ENCODE assay signal across 21 cellular contexts in genomic region chr10:24382045-24382444, GRCh38.
DNase-seq lines count a peak whose midpoint lies in the region; ATAC-seq, FAIRE-seq and TF ChIP-seq lines count a peak whose summit lies in the region.
"Had no signal": no experiment of that assay in that cellular context is flagged by ENCODE, and none has a peak within 500 bp of the region (broad histone marks: within the 10 kb centered on the region; RNA-seq: fewer than 3 reads in every experiment).

No MANE protein-coding gene starts in this region.

- H3K4me1 ChIP-seq in astrocyte (ENCODE audit: insufficient read depth, low read length): peaks cover 28% of the 10 kb centered on the region
- peaks cover 31 to 32% of the 10 kb centered on the region in 2 experiments for H3K4me1 ChIP-seq in trophoblast cell (ENCODE audit: control insufficient read depth in 1 of 2, insufficient read depth in 2 of 2, low read length in 2 of 2)
- H3K4me1 ChIP-seq in MM.1S (ENCODE audit: low read length): peaks cover 29% of the 10 kb centered on the region

- H3K79me1 ChIP-seq in trophoblast cell (ENCODE audit: low read length): peaks cover 45% of the 10 kb centered on the region

- peak overlapping the region; percentile 66 for H2BK5ac ChIP-seq in trophoblast cell (ENCODE audit: low read depth, low read length, poor library complexity)

- no peak overlapping the region for H2AK5ac ChIP-seq in trophoblast cell (ENCODE audit: low read length)

- no peaks in the 10 kb centered on the region for H3K27me3 ChIP-seq in astrocyte (ENCODE audit: insufficient read depth, low read length)
- no peaks in the 10 kb centered on the region for H3K27me3 ChIP-seq in trophoblast cell (ENCODE audit: insufficient read depth, low read length)
- H3K27me3 ChIP-seq in MM.1S (replicated peaks; ENCODE audit: insufficient read depth, low read length): no peaks in the 10 kb centered on the region
- H3K27me3 ChIP-seq: SJCRH30, thyroid gland had no signal

- no peak overlapping the region for H3K18ac ChIP-seq in trophoblast cell (ENCODE audit: low read length)

- no CpG with 5 or more reads among the region's 3 CpGs for WGBS in trophoblast cell (ENCODE audit: extremely low coverage, insufficient coverage, insufficient read length)

- no peak overlapping the region for H4K8ac ChIP-seq in trophoblast cell (ENCODE audit: low read depth, low read length)

- peaks cover 13% of the 10 kb centered on the region for H3F3A ChIP-seq in MM.1S (ENCODE audit: insufficient read depth, low read length)

- H3K4me2 ChIP-seq in astrocyte (ENCODE audit: low read length): no peak overlapping the region
- no peak overlapping the region for H3K4me2 ChIP-seq in trophoblast cell (ENCODE audit: low read length)
- no peak overlapping the region for H3K4me2 ChIP-seq in MM.1S (ENCODE audit: low read depth, low read length)

- H3K23ac ChIP-seq in trophoblast cell (ENCODE audit: low read length): no peak overlapping the region

- no peak overlapping the region for H3K9ac ChIP-seq in astrocyte (ENCODE audit: low read length)
- H3K9ac ChIP-seq in trophoblast cell (ENCODE audit: low read length): no peak overlapping the region
- H3K9ac ChIP-seq in MM.1S (ENCODE audit: low read length): no peak overlapping the region
- H3K9ac ChIP-seq: parathyroid adenoma had no signal

- ATAC-seq in GM18502 (IDR thresholded peaks at IDR 0.05; ENCODE audit: poor library complexity, unreplicated experiment) (peak; percentile 14), HG03469 (IDR thresholded peaks at IDR 0.05; ENCODE audit: unreplicated experiment) (no peak)
- ATAC-seq: naive thymus-derived CD4-positive, alpha-beta T cell; PC-3 had no signal

- FAIRE-seq in astrocyte (lab: Jason Lieb, UNC): no peak

- H3K27me3 Mint-ChIP-seq in astrocyte (ENCODE audit: low read depth, unreplicated experiment): no peaks in the 10 kb centered on the region

- H3K27ac ChIP-seq in astrocyte (ENCODE audit: low read depth, low read length) (no peak overlapping the region), trophoblast cell (ENCODE audit: low read depth, low read length) (peak overlapping the region; percentile 89), MM.1S (ENCODE audit: low read length) (no peak overlapping the region)
- H3K27ac ChIP-seq: WERI-Rb-1 had no signal

- H3K4me3 ChIP-seq in astrocyte (ENCODE audit: insufficient read depth, low read depth, low read length) (no peak overlapping the region), trophoblast cell (ENCODE audit: low read depth, low read length) (no peak overlapping the region), MM.1S (ENCODE audit: low read length) (no peak overlapping the region)
- H3K4me3 ChIP-seq: SJCRH30, thyroid gland had no signal

- H3K14ac ChIP-seq in trophoblast cell (ENCODE audit: low read length): peak overlapping the region; percentile 55

- DNase-seq in DMS53 (lab: John Stamatoyannopoulos, UW): peak; percentile 75
- DNase-seq in astrocyte (ENCODE audit: low read depth): no peak
- no peak for DNase-seq in trophoblast cell
- no peak for DNase-seq in SKM-1 treated with dmso at 0.1 percent for 144 hours (lab: John Stamatoyannopoulos, UW; ENCODE audit: unreplicated experiment)
- no peak for DNase-seq in MM.1S
- DNase-seq: activated T-cell treated with anti-CD3 and anti-CD28 coated beads for 4 hours; amniotic stem cell; mesenchymal stem cell; NCI-H1105; NCI-H2081; PC-3; stimulated activated naive CD4-positive, alpha-beta T cell treated with Interleukin-2 at 50 U/mL for 16 hours; T-helper 2 cell; thyroid gland had no signal

- peaks cover 44% of the 10 kb centered on the region for H3K4me1 Mint-ChIP-seq in astrocyte (ENCODE audit: low read depth, unreplicated experiment)
- H3K4me1 Mint-ChIP-seq: central memory CD8-positive, alpha-beta T cell had no signal

- peak overlapping the region; percentile 20 for H2BK120ac ChIP-seq in trophoblast cell (ENCODE audit: insufficient read depth, low read length, poor library complexity)

- peak overlapping the region; percentile 80 for H4K91ac ChIP-seq in trophoblast cell (ENCODE audit: low read depth, low read length)

- no peaks in the 10 kb centered on the region for H3K9me3 Mint-ChIP-seq in astrocyte (ENCODE audit: unreplicated experiment)
- H3K9me3 Mint-ChIP-seq: central memory CD8-positive, alpha-beta T cell had no signal

- no peak overlapping the region for H3K4me3 Mint-ChIP-seq in astrocyte (ENCODE audit: unreplicated experiment)
- H3K4me3 Mint-ChIP-seq: central memory CD8-positive, alpha-beta T cell; naive thymus-derived CD4-positive, alpha-beta T cell had no signal

- no peak overlapping the region for H4K12ac ChIP-seq in trophoblast cell (ENCODE audit: low read depth, low read length)

- H3K27ac Mint-ChIP-seq in astrocyte (ENCODE audit: unreplicated experiment): peak overlapping the region; percentile 36
- H3K27ac Mint-ChIP-seq: naive thymus-derived CD4-positive, alpha-beta T cell had no signal

- TF ChIP-seq CTCF in astrocyte (IDR thresholded peaks at IDR 0.05; ENCODE audit: insufficient read depth, low read depth, low read length) (no peak), MM.1S (IDR thresholded peaks at IDR 0.05; ENCODE audit: low read length) (no peak)

- H3K36me3 ChIP-seq in astrocyte (ENCODE audit: insufficient read depth, low read length) (no peaks in the 10 kb centered on the region), trophoblast cell (ENCODE audit: control insufficient read depth in 1 of 2, insufficient read depth in 2 of 2, low read length in 2 of 2) (peaks cover 23 to 24% of the 10 kb centered on the region in 2 experiments), MM.1S (replicated peaks; ENCODE audit: insufficient read depth, low read length) (no peaks in the 10 kb centered on the region)
- H3K36me3 ChIP-seq: thyroid gland, WERI-Rb-1 had no signal

- no peaks in the 10 kb centered on the region for H3K9me3 ChIP-seq in astrocyte (ENCODE audit: insufficient read depth, low read depth, low read length)
- H3K9me3 ChIP-seq in trophoblast cell (ENCODE audit: insufficient read depth, low read depth, low read length): no peaks in the 10 kb centered on the region
- H3K9me3 ChIP-seq in MM.1S (replicated peaks; ENCODE audit: insufficient read depth, low read length): no peaks in the 10 kb centered on the region
- H3K9me3 ChIP-seq: SJCRH30, thyroid gland had no signal

- H3K4ac ChIP-seq in trophoblast cell (ENCODE audit: low read depth, low read length): no peak overlapping the region

- H2AFZ ChIP-seq in astrocyte (ENCODE audit: low read depth, low read length): no peak overlapping the region
- H2AFZ ChIP-seq in trophoblast cell (ENCODE audit: insufficient read depth, low read length, poor library complexity): no peak overlapping the region
- no peak overlapping the region for H2AFZ ChIP-seq in MM.1S (ENCODE audit: low read length)
- H2AFZ ChIP-seq: parathyroid adenoma had no signal

- H2BK12ac ChIP-seq in trophoblast cell (ENCODE audit: low read length): peak overlapping the region; percentile 48

- no peaks in the 10 kb centered on the region for H3K9me2 ChIP-seq in MM.1S (replicated peaks; ENCODE audit: insufficient read depth, low read length)

- H3K79me2 ChIP-seq in astrocyte (ENCODE audit: insufficient read depth, low read length) (no peaks in the 10 kb centered on the region), trophoblast cell (ENCODE audit: control insufficient read depth, insufficient read depth, low read length, poor library complexity) (peaks cover 15% of the 10 kb centered on the region), MM.1S (ENCODE audit: low read length) (no peaks in the 10 kb centered on the region)

- no peaks in the 10 kb centered on the region for H3K36me3 Mint-ChIP-seq in astrocyte (ENCODE audit: low read depth, unreplicated experiment)
- H3K36me3 Mint-ChIP-seq: naive thymus-derived CD4-positive, alpha-beta T cell had no signal

- H4K20me1 ChIP-seq in astrocyte (ENCODE audit: insufficient read depth, low read length): no peaks in the 10 kb centered on the region
- no peaks in the 10 kb centered on the region for H4K20me1 ChIP-seq in MM.1S (ENCODE audit: insufficient read depth, low read length)
